ENCODE assay signal across 23 cellular contexts in the genomic region with DNA sequence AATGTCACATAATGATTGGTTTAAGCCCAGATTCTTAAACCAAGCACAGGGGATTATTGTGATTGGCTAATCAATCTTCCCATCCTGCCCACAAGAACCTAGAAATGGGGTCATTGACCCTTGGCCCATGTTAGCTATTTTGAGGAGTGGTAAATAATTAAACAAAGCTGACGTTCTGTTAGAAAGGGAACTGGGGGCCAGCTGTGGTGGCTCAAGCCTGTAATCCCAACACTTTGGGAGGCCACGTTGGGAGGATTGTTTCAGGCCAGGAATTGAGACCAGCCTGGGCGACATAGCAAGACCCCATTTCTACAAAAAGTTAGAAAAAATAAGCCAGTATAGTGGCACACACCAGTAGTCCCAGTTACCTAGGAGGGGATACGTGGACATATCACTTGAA.
"Had no signal": no experiment of that assay in that cellular context is flagged by ENCODE, and none has a peak within 500 bp of the region (broad histone marks: within the 10 kb centered on the region; RNA-seq: fewer than 3 reads in every experiment).

No MANE protein-coding gene starts in this region.

- H3K27me3 ChIP-seq: MG63, Peyer's patch, SJCRH30 had no signal

- H3K27me3 Mint-ChIP-seq: activated CD8-positive, alpha-beta memory T cell treated with anti-CD3 and anti-CD28 coated beads, Interleukin-2, amount 10 ng/mL, durations not matched to agents 7 days and 5 days; activated naive CD4-positive, alpha-beta T cell treated with anti-CD3 and anti-CD28 coated beads, Interleukin-2, amount 50 U/mL, for 24 hours; activated T-cell treated with anti-CD3 and anti-CD28 coated beads, Interleukin-2, amount 50 U/mL, for 24 hours had no signal

- H3K4me1 ChIP-seq: Peyer's patch had no signal

- H3K27ac ChIP-seq: Peyer's patch, RWPE1, SJCRH30 had no signal

- H3K36me3 ChIP-seq: MG63, Peyer's patch, SJCRH30 had no signal

- ATAC-seq: activated CD8-positive, alpha-beta memory T cell treated with anti-CD3 and anti-CD28 coated beads, Interleukin-2, amount 10 ng/mL, durations not matched to agents 7 days and 5 days had no signal

- DNase-seq: activated CD4-positive, alpha-beta T cell treated with anti-CD3 and anti-CD28 coated beads for 48 hours; activated CD4-positive, alpha-beta T cell treated with anti-CD3 and anti-CD28 coated beads, Interleukin-2, amount 50 U/mL, for 48 hours; activated CD4-positive, CD25-positive, alpha-beta regulatory T cell treated with anti-CD3 and anti-CD28 coated beads, Interleukin-2, amount 50 U/mL, for 72 hours; activated CD8-positive, alpha-beta memory T cell treated with anti-CD3 and anti-CD28 coated beads, Interleukin-2, amount 10 ng/mL, durations not matched to agents 7 days and 5 days; activated effector memory CD4-positive, alpha-beta T cell treated with Interleukin-2 at 50 U/mL for 16 hours; activated naive CD4-positive, alpha-beta T cell; activated T-cell treated with anti-CD3 and anti-CD28 coated beads, Interleukin-2, amount 50 U/mL, for 24 hours; aorta; MG63; NCI-H146; NCI-H1930; NCI-H345; NCI-H510A; Peyer's patch; Right ventricle myocardium superior; SK-N-SH; T-helper 1 cell had no signal

- H3K4me3 Mint-ChIP-seq: activated CD8-positive, alpha-beta memory T cell treated with anti-CD3 and anti-CD28 coated beads, Interleukin-2, amount 10 ng/mL, durations not matched to agents 7 days and 5 days; activated naive CD4-positive, alpha-beta T cell treated with anti-CD3 and anti-CD28 coated beads, Interleukin-2, amount 50 U/mL, for 24 hours; activated T-cell treated with anti-CD3 and anti-CD28 coated beads, Interleukin-2, amount 50 U/mL, for 24 hours; activated T-helper 1 cell treated with anti-CD3 and anti-CD28 coated beads, Interleukin-12 subunit alpha, Interleukin-12 subunit beta, Interleukin-2, Interleukin-4 antibody, amounts not matched to agents 30 ng/mL and 10 ng/mL and 1 ng/mL, durations not matched to agents 14 hours and 24 hours and 36 hours; central memory CD8-positive, alpha-beta T cell; T-helper 2 cell treated with Interferon-gamma antibody and Interleukin-4, amounts not matched to agents 5 μg/mL and 100 μg/mL, for 36 hours had no signal

- H3K4me1 Mint-ChIP-seq: activated naive CD4-positive, alpha-beta T cell treated with anti-CD3 and anti-CD28 coated beads, Interleukin-2, amount 50 U/mL, for 24 hours; central memory CD8-positive, alpha-beta T cell had no signal

- H3K27ac Mint-ChIP-seq: activated CD8-positive, alpha-beta memory T cell treated with anti-CD3 and anti-CD28 coated beads, Interleukin-2, amount 10 ng/mL, durations not matched to agents 7 days and 5 days; activated naive CD4-positive, alpha-beta T cell treated with anti-CD3 and anti-CD28 coated beads, Interleukin-2, amount 50 U/mL, for 24 hours; activated T-cell treated with anti-CD3 and anti-CD28 coated beads, Interleukin-2, amount 50 U/mL, for 24 hours; activated T-helper 1 cell treated with anti-CD3 and anti-CD28 coated beads, Interleukin-12 subunit alpha, Interleukin-12 subunit beta, Interleukin-2, Interleukin-4 antibody, amounts not matched to agents 30 ng/mL and 10 ng/mL and 1 ng/mL, durations not matched to agents 14 hours and 24 hours and 36 hours; T-helper 2 cell treated with Interferon-gamma antibody and Interleukin-4, amounts not matched to agents 5 μg/mL and 100 μg/mL, for 36 hours had no signal

- H3K9me3 Mint-ChIP-seq: activated naive CD4-positive, alpha-beta T cell treated with anti-CD3 and anti-CD28 coated beads, Interleukin-2, amount 50 U/mL, for 24 hours; activated T-cell treated with anti-CD3 and anti-CD28 coated beads, Interleukin-2, amount 50 U/mL, for 24 hours; activated T-helper 1 cell treated with anti-CD3 and anti-CD28 coated beads, Interleukin-12 subunit alpha, Interleukin-12 subunit beta, Interleukin-2, Interleukin-4 antibody, amounts not matched to agents 30 ng/mL and 10 ng/mL and 1 ng/mL, durations not matched to agents 14 hours and 24 hours and 36 hours; central memory CD8-positive, alpha-beta T cell; T-helper 2 cell treated with Interferon-gamma antibody and Interleukin-4, amounts not matched to agents 5 μg/mL and 100 μg/mL, for 36 hours had no signal

- H3K9me3 ChIP-seq: MG63, Peyer's patch, SJCRH30, SK-N-SH had no signal

- H3K4me3 ChIP-seq: MG63, Peyer's patch, SJCRH30 had no signal

- H3K36me3 Mint-ChIP-seq: activated CD8-positive, alpha-beta memory T cell treated with anti-CD3 and anti-CD28 coated beads, Interleukin-2, amount 10 ng/mL, durations not matched to agents 7 days and 5 days; activated naive CD4-positive, alpha-beta T cell treated with anti-CD3 and anti-CD28 coated beads, Interleukin-2, amount 50 U/mL, for 24 hours had no signal
